ENCODE assay signal across 17 cellular contexts in the genomic region with DNA sequence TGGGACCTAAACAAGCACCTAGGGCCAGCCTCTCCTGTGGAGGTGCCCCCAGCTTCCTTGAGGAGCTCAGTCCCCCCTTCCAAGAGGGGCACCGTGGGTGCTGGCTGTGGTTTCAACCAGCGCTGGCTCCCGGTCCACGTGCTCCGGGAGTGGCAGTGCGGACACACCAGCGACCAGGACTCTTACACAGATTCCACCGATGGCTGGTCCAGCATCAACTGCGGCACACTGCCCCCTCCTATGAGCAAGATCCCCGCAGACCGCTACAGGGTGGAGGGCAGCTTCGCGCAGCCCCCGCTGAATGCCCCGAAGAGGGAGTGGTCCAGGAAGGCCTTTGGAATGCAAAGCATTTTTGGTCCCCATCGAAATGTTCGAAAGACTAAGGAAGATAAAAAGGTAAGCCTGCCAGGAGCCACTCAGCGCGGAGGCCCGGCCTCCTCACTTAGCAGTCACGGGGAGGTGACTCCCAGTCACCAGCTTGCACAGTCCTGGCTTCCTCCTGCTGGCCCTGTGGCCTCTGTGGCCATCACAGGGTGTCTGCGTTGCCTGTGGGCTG. TPM values are rescaled to one million over a fixed set of nuclear protein-coding genes. Genes with fewer than 3 reads are reported as not detected.
A peak's percentile ranks its signal among the peaks of the same experiment; 100 is the strongest.
DNase-seq lines count a peak whose midpoint lies in the region; ATAC-seq, FAIRE-seq and TF ChIP-seq lines count a peak whose summit lies in the region.
"Had no signal": no experiment of that assay in that cellular context is flagged by ENCODE, and none has a peak within 500 bp of the region (broad histone marks: within the 10 kb centered on the region; RNA-seq: fewer than 3 reads in every experiment).

No MANE protein-coding gene starts in this region.

- no peaks in the 10 kb centered on the region for H3K27me3 ChIP-seq in HepG2 (ENCODE audit: control insufficient read depth in 1 of 2, insufficient read depth in 2 of 2, low read length in 2 of 2)

- peaks cover 28% of the 10 kb centered on the region for H3K4me1 ChIP-seq in HepG2 (ENCODE audit: insufficient read depth, low read length)

- H3K4me1 Mint-ChIP-seq in activated T-cell treated with anti-CD3 and anti-CD28 coated beads, Interleukin-2, amount 50 U/mL, for 24 hours (ENCODE audit: low read depth): no peaks in the 10 kb centered on the region
- no peaks in the 10 kb centered on the region for H3K4me1 Mint-ChIP-seq in stimulated activated effector memory CD8-positive, alpha-beta T cell treated with anti-CD3 and anti-CD28 coated beads, Interleukin-12 subunit alpha, Interleukin-12 subunit beta, amount 100 ng/mL, for 72 hours

- H2AFZ ChIP-seq in HepG2 (ENCODE audit: low read length): no peak overlapping the region

- intact Hi-C loops in HepG2 (cut with micrococcal nuclease; ENCODE audit: unreplicated experiment): no loop called here

- H3K27ac Mint-ChIP-seq in activated T-cell treated with anti-CD3 and anti-CD28 coated beads, Interleukin-2, amount 50 U/mL, for 24 hours: no peak overlapping the region
- no peak overlapping the region for H3K27ac Mint-ChIP-seq in stimulated activated effector memory CD8-positive, alpha-beta T cell treated with anti-CD3 and anti-CD28 coated beads, Interleukin-12 subunit alpha, Interleukin-12 subunit beta, amount 100 ng/mL, for 72 hours

- no peak for TF ChIP-seq CTCF in HepG2 (CRISPR knock-in tag; IDR thresholded peaks at IDR 0.05)

- no peak for TF ChIP-seq EP300 in HepG2 (IDR thresholded peaks at IDR 0.05; ENCODE audit: low read depth in 2 of 2, low read length in 2 of 2)
- TF ChIP-seq EP300 in HepG2 (CRISPR knock-in tag; IDR thresholded peaks at IDR 0.05; ENCODE audit: borderline replicate concordance): no peak

- DNase-seq in activated T-cell treated with anti-CD3 and anti-CD28 coated beads, Interleukin-2, amount 50 U/mL, for 24 hours: peak; percentile 20
- DNase-seq in activated T-cell treated with anti-CD3 and anti-CD28 coated beads, Interleukin-2, amount 50 U/mL, for 1 hour: no peak
- peak; percentile 33 for DNase-seq in activated CD8-positive, alpha-beta memory T cell treated with anti-CD3 and anti-CD28 coated beads, Interleukin-2, amount 50 U/mL, for 48 hours
- DNase-seq in HepG2 (ENCODE audit: low spot score): no peak
- no peak for DNase-seq in stimulated activated effector memory CD8-positive, alpha-beta T cell treated with anti-CD3 and anti-CD28 coated beads, Interleukin-12 subunit alpha, Interleukin-12 subunit beta, amount 100 ng/mL, for 72 hours (ENCODE audit: low spot score in 2 of 2)
- DNase-seq in NCI-H1092 (lab: John Stamatoyannopoulos, UW): no peak
- DNase-seq in C1 segment of cervical spinal cord (lab: John Stamatoyannopoulos, UW): no peak
- no peak for DNase-seq in NK-92 treated with Interleukin-12 subunit alpha and Interleukin-12 subunit beta, amount 100 ng/mL, for 24 hours (lab: John Stamatoyannopoulos, UW)
- DNase-seq: 8988T, DMS 273 treated with DMSO at 0.1 percent for 48 hours, GDM1, NCI-H187 treated with DMSO at 0.1 percent for 48 hours, NCI-H446 treated with DMSO at 0.1 percent for 48 hours, PC-3 had no signal

- H3K36me3 Mint-ChIP-seq in activated T-cell treated with anti-CD3 and anti-CD28 coated beads, Interleukin-2, amount 50 U/mL, for 24 hours (ENCODE audit: low read depth): peaks cover 10% of the 10 kb centered on the region
- H3K36me3 Mint-ChIP-seq in stimulated activated effector memory CD8-positive, alpha-beta T cell treated with anti-CD3 and anti-CD28 coated beads, Interleukin-12 subunit alpha, Interleukin-12 subunit beta, amount 100 ng/mL, for 72 hours: no peaks in the 10 kb centered on the region

- H4K20me1 ChIP-seq in HepG2 (ENCODE audit: insufficient read depth, low read length): no peaks in the 10 kb centered on the region

- POLR2A ChIA-PET in HepG2 (lab: Yijun Ruan, JAX): no interaction called here

- no peak overlapping the region for H3K4me3 Mint-ChIP-seq in activated T-cell treated with anti-CD3 and anti-CD28 coated beads, Interleukin-2, amount 50 U/mL, for 24 hours
- no peak overlapping the region for H3K4me3 Mint-ChIP-seq in stimulated activated effector memory CD8-positive, alpha-beta T cell treated with anti-CD3 and anti-CD28 coated beads, Interleukin-12 subunit alpha, Interleukin-12 subunit beta, amount 100 ng/mL, for 72 hours

- H3K36me3 ChIP-seq in HepG2 (replicated peaks in 1 of 2; ENCODE audit: control insufficient read depth in 1 of 2, insufficient read depth in 2 of 2, low read length in 2 of 2): peaks cover 14 to 28% of the 10 kb centered on the region in 2 experiments; a peak in 4 of 5 replicates

- no peaks in the 10 kb centered on the region for H3K9me3 ChIP-seq in HepG2 (ENCODE audit: low read length)

- no peak overlapping the region for H3K27ac ChIP-seq in HepG2 (ENCODE audit: extremely low read length, insufficient read depth, low read length)
- H3K27ac ChIP-seq: C4-2B had no signal

- H3K79me2 ChIP-seq in HepG2 (ENCODE audit: insufficient read depth, low read length): peaks cover 7% of the 10 kb centered on the region

- no peak overlapping the region for H3K9ac ChIP-seq in HepG2 (ENCODE audit: insufficient read depth, low read depth, low read length)

- H3K4me3 ChIP-seq in HepG2 (replicated peaks in 1 of 3; ENCODE audit: insufficient read depth in 1 of 3, low read depth in 2 of 3, low read length in 3 of 3): no peak overlapping the region
- H3K4me3 ChIP-seq: GM12878 had no signal

- 96% methylated on average over 14 of the region's 22 CpGs for WGBS in HepG2 (ENCODE audit: low lambda C conversion rate)

- no peak overlapping the region for H3K4me2 ChIP-seq in HepG2 (ENCODE audit: low read depth, low read length)

- no TSS peak for BruUV-seq in HepG2 (replicated peaks; lab: Mats Ljungman, UMichigan)

- no peak for TF ChIP-seq RAD21 in HepG2 (CRISPR knock-in tag; IDR thresholded peaks at IDR 0.05)

- in situ Hi-C loops in HepG2 (cut with HindIII; ENCODE audit: extremely low pct_ligation_motif_present, low pct_unique_long_range_greater_than_20kb): no loop called here

- no peaks in the 10 kb centered on the region for H3K9me3 Mint-ChIP-seq in activated T-cell treated with anti-CD3 and anti-CD28 coated beads, Interleukin-2, amount 50 U/mL, for 24 hours
- H3K9me3 Mint-ChIP-seq in stimulated activated effector memory CD8-positive, alpha-beta T cell treated with anti-CD3 and anti-CD28 coated beads, Interleukin-12 subunit alpha, Interleukin-12 subunit beta, amount 100 ng/mL, for 72 hours: no peaks in the 10 kb centered on the region

- FAIRE-seq in HepG2 (lab: Jason Lieb, UNC): no peak
- FAIRE-seq: GM12878, HTR-8/SVneo had no signal

- no peaks in the 10 kb centered on the region for H3K27me3 Mint-ChIP-seq in activated T-cell treated with anti-CD3 and anti-CD28 coated beads, Interleukin-2, amount 50 U/mL, for 24 hours

- CTCF ChIA-PET in HepG2 (lab: Yijun Ruan, JAX; ENCODE audit: low intra/inter-chr PET ratio, low total read pairs): no interaction called here

- TF ChIP-seq POLR2A in HepG2 (IDR thresholded peaks at IDR 0.05; ENCODE audit: insufficient read depth in 1 of 2, low read depth in 2 of 2, low read length in 2 of 2): no peak

- no peak for ATAC-seq in HepG2
- ATAC-seq in stimulated activated effector memory CD8-positive, alpha-beta T cell treated with anti-CD3 and anti-CD28 coated beads, Interleukin-12 subunit alpha, Interleukin-12 subunit beta, amount 100 ng/mL, for 72 hours: peak; percentile 24
- ATAC-seq: PC-3 had no signal

TF ChIP-seq in HepG2, 621 proteins besides CTCF, POLR2A, EP300 and RAD21 (continues in another document):
- peak; percentile 27 for TF ChIP-seq AGO2 (optimal IDR thresholded peaks at IDR 0.05; ENCODE audit: low read depth, low read length)

RNA-seq across cellular contexts. Expression of a gene that starts 24.9 kb away (rescaled TPM):
- total RNA-seq in HepG2 (2016; rRNA removed; fragmentation: Illumina TruSeq; extraction: Trizol): 18.2 and 21.0 TPM in 2 replicates
- total RNA-seq in HepG2 (2016; cell fraction: cytosol; rRNA removed; fragmentation: Illumina TruSeq; extraction: Trizol; ENCODE audit: low read depth): 9.3 and 11.0 TPM in 2 replicates
- total RNA-seq in HepG2 (2016; cell fraction: insoluble cytoplasmic fraction; rRNA removed; fragmentation: Illumina TruSeq; extraction: Trizol): 16.0 and 24.7 TPM in 2 replicates
- total RNA-seq in HepG2 (2016; cell fraction: membrane; rRNA removed; fragmentation: Illumina TruSeq; extraction: Trizol): 16.1 and 18.9 TPM in 2 replicates
- 21.7 and 25.1 TPM in 2 replicates for total RNA-seq in HepG2 (2016; cell fraction: nucleus; rRNA removed; fragmentation: Illumina TruSeq; extraction: Trizol)
- polyA plus RNA-seq in HepG2 (2011; rRNA removed): 27.7 and 35.5 TPM in 2 replicates
- 11.1 and 23.9 TPM in 2 replicates for polyA plus RNA-seq in HepG2 (2011; cell fraction: cytosol; rRNA removed)
- polyA plus RNA-seq in HepG2 (2011; cell fraction: nucleus; rRNA removed): 115 and 118 TPM in 2 replicates
- polyA plus RNA-seq in HepG2 (2012): 37.4 and 43.4 TPM in 2 replicates
- 2.0 and 3.4 TPM in 2 replicates for polyA plus RNA-seq in HepG2 (2016; cell fraction: cytosol; fragmentation: Illumina TruSeq; extraction: Trizol; ENCODE audit: low read depth)
- 17.8 and 20.5 TPM in 2 replicates for polyA plus RNA-seq in HepG2 (2016; cell fraction: insoluble cytoplasmic fraction; fragmentation: Illumina TruSeq; extraction: Trizol; ENCODE audit: low read depth)
- 5.5 and 5.6 TPM in 2 replicates for polyA plus RNA-seq in HepG2 (2016; cell fraction: membrane; fragmentation: Illumina TruSeq; extraction: Trizol; ENCODE audit: low read depth)
- 51.0 and 56.7 TPM in 2 replicates for polyA plus RNA-seq in HepG2 (2016; cell fraction: nucleus; fragmentation: Illumina TruSeq; extraction: Trizol; ENCODE audit: insufficient read depth, low read depth)
- 4.5 and 52.2 TPM in 2 replicates for polyA minus RNA-seq in HepG2 (2011; rRNA and poly(A)+ RNA removed; ENCODE audit: low replicate concordance)
- polyA minus RNA-seq in HepG2 (2011; cell fraction: cytosol; rRNA and poly(A)+ RNA removed): 14.2 and 24.5 TPM in 2 replicates
- polyA minus RNA-seq in HepG2 (2011; cell fraction: nucleus; rRNA and poly(A)+ RNA removed): 45.0 and 59.1 TPM in 2 replicates

Comparison
In these comparisons a context has a peak if more than half of its experiments do, and no peak if none do; other contexts are left out.
1. DNase-seq: peak in activated T-cell treated with anti-CD3 and anti-CD28 coated beads, Interleukin-2, amount 50 U/mL, for 24 hours (single experiment) and activated CD8-positive, alpha-beta memory T cell treated with anti-CD3 and anti-CD28 coated beads, Interleukin-2, amount 50 U/mL, for 48 hours (single experiment); none in activated T-cell treated with anti-CD3 and anti-CD28 coated beads, Interleukin-2, amount 50 U/mL, for 1 hour (single experiment), HepG2 (single experiment), stimulated activated effector memory CD8-positive, alpha-beta T cell treated with anti-CD3 and anti-CD28 coated beads, Interleukin-12 subunit alpha, Interleukin-12 subunit beta, amount 100 ng/mL, for 72 hours (0 of 2), NCI-H1092 (single experiment), C1 segment of cervical spinal cord (0 of 14) and NK-92 treated with Interleukin-12 subunit alpha and Interleukin-12 subunit beta, amount 100 ng/mL, for 24 hours (single experiment).